13 cellular contexts compared by ENCODE assay signal in the genomic region with DNA sequence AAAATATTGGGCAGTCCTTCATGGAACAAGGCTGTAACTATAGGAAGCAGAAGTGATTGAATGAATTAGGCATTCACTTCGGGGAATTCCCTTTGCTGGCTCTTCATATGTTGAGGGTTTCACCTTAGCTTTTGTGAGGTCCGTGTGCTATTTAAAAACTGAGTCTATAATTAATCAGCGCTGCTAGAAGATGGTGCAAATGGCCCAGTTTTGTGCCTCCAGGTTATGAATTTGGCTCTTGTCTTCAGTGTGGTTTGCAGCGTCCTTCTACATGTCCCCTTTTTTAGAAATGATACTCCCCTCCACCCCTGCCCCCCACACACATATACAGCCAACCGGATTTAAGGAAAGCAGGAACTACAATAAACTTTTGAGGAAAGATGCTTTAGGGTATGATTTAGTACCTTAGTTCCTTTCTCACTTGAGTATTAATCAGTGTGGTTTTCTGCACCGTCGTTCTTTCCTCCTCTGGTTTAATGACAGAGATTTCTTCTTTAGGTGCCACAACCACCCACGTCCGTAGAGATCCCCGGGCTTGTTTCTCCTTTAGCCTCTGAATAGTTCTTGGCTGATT.
DNase-seq lines count a peak whose midpoint lies in the region; ATAC-seq and TF ChIP-seq lines count a peak whose summit lies in the region.
"Had no signal": no experiment of that assay in that cellular context is flagged by ENCODE, and none has a peak within 500 bp of the region (broad histone marks: within the 10 kb centered on the region; RNA-seq: fewer than 3 reads in every experiment).

No MANE protein-coding gene starts in this region.

- no peak overlapping the region for H3K4me3 ChIP-seq in CD8-positive, alpha-beta memory T cell (ENCODE audit: low read length)
- H3K4me3 ChIP-seq in MM.1S (ENCODE audit: low read length) (peak overlapping the region; percentile 44), testis (no peak overlapping the region)
- H3K4me3 ChIP-seq: BLaER1 had no signal

- no peaks in the 10 kb centered on the region for H3K9me3 Mint-ChIP-seq in CD8-positive, alpha-beta memory T cell

- POLR2A ChIA-PET in CD8-positive, alpha-beta memory T cell (lab: Charles Lee), result no interaction called here

- intact Hi-C loops in cardiac septum (cut with DNase I) (no loop called here), testis (cut with DNase I; ENCODE audit: low total_unique reads) (no loop called here)

- H3K9ac ChIP-seq in MM.1S (ENCODE audit: low read length), result peak overlapping the region; percentile 51; the same call in 1 of the 2 replicates
- H3K9ac ChIP-seq: BLaER1 had no signal

- H3K9me2 ChIP-seq in MM.1S (replicated peaks; ENCODE audit: insufficient read depth, low read length), result no peaks in the 10 kb centered on the region

- no peaks in the 10 kb centered on the region for H4K20me1 ChIP-seq in MM.1S (ENCODE audit: insufficient read depth, low read length)
- H4K20me1 ChIP-seq: BLaER1 had no signal

- no peak overlapping the region for H3K27ac ChIP-seq in CD8-positive, alpha-beta memory T cell (ENCODE audit: low read depth, low read length)
- H3K27ac ChIP-seq in MM.1S (ENCODE audit: low read length) (peak overlapping the region; percentile 83), testis (no peak overlapping the region)
- H3K27ac ChIP-seq: BLaER1 had no signal

- CTCF ChIA-PET in CD8-positive, alpha-beta memory T cell (lab: Charles Lee), result no interaction called here

- no peak for TF ChIP-seq POLR2A in testis (IDR thresholded peaks at IDR 0.05)

- H3K27me3 Mint-ChIP-seq in CD8-positive, alpha-beta memory T cell, result peaks cover 0 to 3% of the 10 kb centered on the region in 2 donors

- H3F3A ChIP-seq in MM.1S (ENCODE audit: insufficient read depth, low read length), result peaks cover 13% of the 10 kb centered on the region

- H3K36me3 Mint-ChIP-seq in CD8-positive, alpha-beta memory T cell, result peaks cover 13 to 51% (median 23%) of the 10 kb centered on the region in 3 donors

- peak overlapping the region in 2 of 7 donors; percentile 16 to 26 for H3K4me3 Mint-ChIP-seq in CD8-positive, alpha-beta memory T cell

- ATAC-seq in GM18909 (IDR thresholded peaks at IDR 0.05; ENCODE audit: poor library complexity, unreplicated experiment) (peak; percentile 85), HG02759 (IDR thresholded peaks at IDR 0.05; ENCODE audit: unreplicated experiment) (peak; percentile 82)

- 0 out of 2 replicates have a peak, but pooled peaks cover 3% of the 10 kb centered on the region for H3K79me2 ChIP-seq in MM.1S (ENCODE audit: low read length)

- peak overlapping the region; percentile 83 for H3K4me2 ChIP-seq in MM.1S (ENCODE audit: low read depth, low read length)
- H3K4me2 ChIP-seq: BLaER1 had no signal

- no peaks in the 10 kb centered on the region for H3K9me3 ChIP-seq in CD8-positive, alpha-beta memory T cell (ENCODE audit: low read length)
- H3K9me3 ChIP-seq in MM.1S (replicated peaks; ENCODE audit: insufficient read depth, low read length) (no peaks in the 10 kb centered on the region), testis (no peaks in the 10 kb centered on the region)

- no peak for DNase-seq in CD8-positive, alpha-beta memory T cell
- DNase-seq in MM.1S, result peak; percentile 84
- no peak for DNase-seq in cardiac septum (ENCODE audit: low spot score)
- DNase-seq in HUDEP-2 (lab: John Stamatoyannopoulos, UW; ENCODE audit: unreplicated experiment in 76 of 76), result no peak
- DNase-seq in D341Med (ENCODE audit: low spot score), result no peak
- DNase-seq in testis, result no peak
- DNase-seq: activated effector memory CD4-positive, alpha-beta T cell treated with anti-CD3 and anti-CD28 coated beads, Interleukin-2, amount 50 U/mL, for 16 hours; dorsolateral prefrontal cortex; NCI-H82; T-helper 2 cell had no signal

- H3K36me3 ChIP-seq in CD8-positive, alpha-beta memory T cell (ENCODE audit: insufficient read depth, low read length), result no peaks in the 10 kb centered on the region
- H3K36me3 ChIP-seq in MM.1S (replicated peaks; ENCODE audit: insufficient read depth, low read length) (no peaks in the 10 kb centered on the region), testis (ENCODE audit: low read depth, missing control alignments) (no peaks in the 10 kb centered on the region)

- WGBS in testis, 2 donors, result 82 to 84% methylated on average over 10 of the region's 10 CpGs

- H3K27ac Mint-ChIP-seq in CD8-positive, alpha-beta memory T cell, result peak overlapping the region in 5 of 8 donors; percentile 9 to 75 (median 52)

- H2AFZ ChIP-seq in MM.1S (ENCODE audit: low read length), result peak overlapping the region; percentile 56

- H3K27me3 ChIP-seq in CD8-positive, alpha-beta memory T cell (ENCODE audit: insufficient read depth, low read length, poor library complexity, severe bottlenecking), result no peaks in the 10 kb centered on the region
- H3K27me3 ChIP-seq in MM.1S (replicated peaks; ENCODE audit: insufficient read depth, low read length) (no peaks in the 10 kb centered on the region), testis (no peaks in the 10 kb centered on the region)
- H3K27me3 ChIP-seq: BLaER1, dorsolateral prefrontal cortex had no signal

- peaks cover 8 to 18% (median 13%) of the 10 kb centered on the region in 3 donors for H3K4me1 Mint-ChIP-seq in CD8-positive, alpha-beta memory T cell

- no peaks in the 10 kb centered on the region for H3K4me1 ChIP-seq in CD8-positive, alpha-beta memory T cell (ENCODE audit: insufficient read depth, low read length)
- H3K4me1 ChIP-seq in MM.1S (ENCODE audit: low read length) (peaks cover 29% of the 10 kb centered on the region), testis (no peaks in the 10 kb centered on the region)

- TF ChIP-seq CTCF in MM.1S (IDR thresholded peaks at IDR 0.05; ENCODE audit: low read length) (no peak), testis (IDR thresholded peaks at IDR 0.05) (no peak)
